ENCODE assay signal across 20 cellular contexts in the genomic region with DNA sequence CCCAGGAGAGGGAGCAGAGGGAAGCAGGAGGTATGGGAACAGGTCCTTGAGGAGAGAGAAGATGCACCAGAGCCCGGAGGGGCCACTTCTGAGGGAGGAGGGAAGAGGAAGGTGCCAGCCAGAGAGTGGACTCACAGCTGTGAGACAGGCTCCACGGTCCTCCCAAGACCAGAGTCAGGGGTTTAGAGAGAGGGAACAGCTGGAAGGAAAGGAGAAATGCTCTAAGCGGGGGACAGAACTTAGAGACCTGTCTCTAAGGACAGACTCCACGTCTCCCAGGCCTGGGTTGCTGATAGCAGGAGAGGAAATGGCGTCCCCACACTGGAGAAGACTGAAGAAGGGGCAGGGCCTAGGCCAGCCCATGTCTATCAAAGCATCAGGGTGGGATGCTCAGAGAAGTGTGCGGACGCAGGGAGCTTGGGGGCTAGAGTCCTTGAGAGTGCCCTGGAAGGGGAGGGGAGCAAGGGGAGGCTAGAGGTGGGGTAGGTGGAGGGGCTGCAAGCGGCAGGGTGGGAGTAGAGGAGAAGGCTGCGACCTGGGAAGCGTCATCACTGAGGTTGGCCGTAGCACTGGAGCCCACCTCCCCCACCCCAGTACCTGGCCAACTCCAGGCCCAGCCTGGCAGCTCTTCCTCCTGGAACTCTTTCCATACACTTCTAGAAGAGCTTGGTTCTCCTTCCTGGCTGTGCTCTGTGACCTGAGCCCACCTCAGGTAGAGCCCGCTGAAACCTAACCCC. TPM values are rescaled to one million over a fixed set of nuclear protein-coding genes. Genes with fewer than 3 reads are reported as not detected.
DNase-seq lines count a peak whose midpoint lies in the region; ATAC-seq and TF ChIP-seq lines count a peak whose summit lies in the region.
"Had no signal": no experiment of that assay in that cellular context is flagged by ENCODE, and none has a peak within 500 bp of the region (broad histone marks: within the 10 kb centered on the region; RNA-seq: fewer than 3 reads in every experiment).

No MANE protein-coding gene starts in this region.

- TF ChIP-seq POLR2A in body of pancreas (IDR thresholded peaks at IDR 0.05) = no peak

- peak overlapping the region; percentile 84 for H3K27ac ChIP-seq in DOHH2 (ENCODE audit: low read depth, low read length)
- no peak overlapping the region for H3K27ac ChIP-seq in OCI-LY1 (ENCODE audit: low read depth, low read length, poor library complexity, severe bottlenecking)
- no peak overlapping the region for H3K27ac ChIP-seq in body of pancreas
- no peak overlapping the region for H3K27ac ChIP-seq in neural progenitor cell
- H3K27ac ChIP-seq: colonic mucosa, suprapubic skin had no signal

- H3F3A ChIP-seq in DOHH2 (ENCODE audit: control insufficient read depth, insufficient read depth) = 0 out of 2 replicates have a peak, but pooled peaks cover 4% of the 10 kb centered on the region
- no peaks in the 10 kb centered on the region for H3F3A ChIP-seq in OCI-LY1 (ENCODE audit: insufficient read depth, low read length)
- H3F3A ChIP-seq in neural progenitor cell (ENCODE audit: low read depth) = peaks cover 9% of the 10 kb centered on the region

- H3K9me3 Mint-ChIP-seq in neural progenitor cell = peaks cover 4% of the 10 kb centered on the region
- H3K9me3 Mint-ChIP-seq: activated T-cell treated with anti-CD3 and anti-CD28 coated beads, Interleukin-2, amount 50 U/mL, for 72 hours had no signal

- no peaks in the 10 kb centered on the region for H3K36me3 Mint-ChIP-seq in neural progenitor cell

- 72 to 74% methylated on average over 12 of the region's 12 CpGs for WGBS in body of pancreas, 2 donors

- H3K27me3 ChIP-seq in DOHH2 (ENCODE audit: control insufficient read depth, low read length) (no peaks in the 10 kb centered on the region), OCI-LY1 (ENCODE audit: insufficient read depth, low read length) (no peaks in the 10 kb centered on the region), body of pancreas (no peaks in the 10 kb centered on the region), neural progenitor cell (peaks cover 67% of the 10 kb centered on the region)

- H3K4me1 Mint-ChIP-seq in neural progenitor cell = peaks cover 28% of the 10 kb centered on the region

- peak overlapping the region; percentile 96 for H3K4me2 ChIP-seq in DOHH2 (ENCODE audit: low read length)
- H3K4me2 ChIP-seq in OCI-LY1 (ENCODE audit: low read length) = peak overlapping the region; percentile 50; the same call in 1 of the 2 replicates
- no peak overlapping the region for H3K4me2 ChIP-seq in neural progenitor cell

- H3K9me2 ChIP-seq in DOHH2 (replicated peaks; ENCODE audit: control insufficient read depth, low read length) (no peaks in the 10 kb centered on the region), OCI-LY1 (ENCODE audit: low read depth, low read length) (no peaks in the 10 kb centered on the region)

- H3K79me2 ChIP-seq in DOHH2 (ENCODE audit: control insufficient read depth, low read length) (peaks cover 20% of the 10 kb centered on the region), OCI-LY1 (ENCODE audit: insufficient read depth, low read length) (no peaks in the 10 kb centered on the region), neural progenitor cell (ENCODE audit: low read depth) (no peaks in the 10 kb centered on the region)

- H3K9ac ChIP-seq in OCI-LY1 (ENCODE audit: low read length) = peak overlapping the region; percentile 10; the same call in 1 of the 2 replicates
- no peak overlapping the region for H3K9ac ChIP-seq in neural progenitor cell

- intact Hi-C loops in body of pancreas (cut with DNase I) = loop anchor here (5.0 kb wide), 1 partner anchor 190 kb away; no protein-coding TSS in a partner anchor

- H3K4me3 Mint-ChIP-seq in neural progenitor cell = no peak overlapping the region
- H3K4me3 Mint-ChIP-seq: activated T-cell treated with anti-CD3 and anti-CD28 coated beads, Interleukin-2, amount 50 U/mL, for 72 hours had no signal

- H3K27ac Mint-ChIP-seq in neural progenitor cell = no peak overlapping the region
- H3K27ac Mint-ChIP-seq: activated T-cell treated with anti-CD3 and anti-CD28 coated beads, Interleukin-2, amount 50 U/mL, for 72 hours; progenitor cell of endocrine pancreas had no signal

- H3K9me3 ChIP-seq in DOHH2 (ENCODE audit: control insufficient read depth, insufficient read depth, low read length) = no peaks in the 10 kb centered on the region
- no peaks in the 10 kb centered on the region for H3K9me3 ChIP-seq in OCI-LY1 (ENCODE audit: low read length)
- no peaks in the 10 kb centered on the region for H3K9me3 ChIP-seq in body of pancreas
- H3K9me3 ChIP-seq in neural progenitor cell (ENCODE audit: low read depth) = no peaks in the 10 kb centered on the region
- H3K9me3 ChIP-seq: colonic mucosa, suprapubic skin had no signal

- H2AFZ ChIP-seq in OCI-LY1 (ENCODE audit: low read length) (no peak overlapping the region), neural progenitor cell (replicated peaks) (no peak overlapping the region)

- H3K4me1 ChIP-seq in DOHH2 (ENCODE audit: control insufficient read depth, low read length) = peaks cover 78% of the 10 kb centered on the region
- peaks cover 45% of the 10 kb centered on the region for H3K4me1 ChIP-seq in OCI-LY1 (ENCODE audit: insufficient read depth, low read length, severe bottlenecking)
- peaks cover 11% of the 10 kb centered on the region for H3K4me1 ChIP-seq in body of pancreas
- peaks cover 16% of the 10 kb centered on the region for H3K4me1 ChIP-seq in neural progenitor cell

- DNase-seq in body of pancreas (no peak), dermis blood vessel endothelial cell (no peak), neural progenitor cell (ENCODE audit: low spot score) (no peak)
- DNase-seq: activated CD4-positive, alpha-beta T cell treated with anti-CD3 and anti-CD28 coated beads for 48 hours; activated T-cell treated with anti-CD3 and anti-CD28 coated beads, Interleukin-2, amount 50 U/mL, for 72 hours; AML-193; colonic mucosa; erythroblast; glutamatergic neuron; kidney glomerular epithelial cell; NCI-H1092; NK-92 treated with Interleukin-12 subunit alpha and Interleukin-12 subunit beta, amount 100 ng/mL, for 24 hours; stimulated activated CD4-positive, alpha-beta T cell treated with anti-CD3 and anti-CD28 coated beads, Interleukin-15, amount 100 ng/mL, for 24 hours had no signal

- H4K20me1 ChIP-seq in DOHH2 (ENCODE audit: control insufficient read depth, insufficient read depth, low read depth, low read length) (no peaks in the 10 kb centered on the region), OCI-LY1 (ENCODE audit: insufficient read depth, low read length) (no peaks in the 10 kb centered on the region), neural progenitor cell (ENCODE audit: low read depth) (no peaks in the 10 kb centered on the region)

- H3K36me3 ChIP-seq in DOHH2 (ENCODE audit: control insufficient read depth, low read length) = peaks cover 23% of the 10 kb centered on the region
- H3K36me3 ChIP-seq in OCI-LY1 (ENCODE audit: insufficient read depth, low read length) = no peaks in the 10 kb centered on the region
- H3K36me3 ChIP-seq in body of pancreas (replicated peaks in 1 of 2; ENCODE audit: insufficient read depth in 1 of 2, low read depth in 2 of 2) = no peaks in the 10 kb centered on the region
- H3K36me3 ChIP-seq in neural progenitor cell = no peaks in the 10 kb centered on the region
- H3K36me3 ChIP-seq: colonic mucosa, suprapubic skin had no signal

- TF ChIP-seq CTCF in DOHH2 (IDR thresholded peaks at IDR 0.05; ENCODE audit: low read depth, low read length, poor library complexity, severe bottlenecking) = no peak
- TF ChIP-seq CTCF in OCI-LY1 (IDR thresholded peaks at IDR 0.05; ENCODE audit: low read length) = no peak
- TF ChIP-seq CTCF in body of pancreas (IDR thresholded peaks at IDR 0.05) = no peak
- no peak for TF ChIP-seq CTCF in neural progenitor cell (IDR thresholded peaks at IDR 0.05)

- H3K27me3 Mint-ChIP-seq in neural progenitor cell (ENCODE audit: insufficient read depth, low read depth) = peaks cover 17% of the 10 kb centered on the region

- H3K4me3 ChIP-seq in DOHH2 (ENCODE audit: low read length) = peak overlapping the region; percentile 84
- H3K4me3 ChIP-seq in OCI-LY1 (ENCODE audit: low read depth, low read length, poor library complexity, severe bottlenecking) = peak overlapping the region; percentile 33
- no peak overlapping the region for H3K4me3 ChIP-seq in body of pancreas
- H3K4me3 ChIP-seq in neural progenitor cell = no peak overlapping the region
- H3K4me3 ChIP-seq: colonic mucosa, suprapubic skin had no signal

- peak; percentile 25 for ATAC-seq in GM18519 (IDR thresholded peaks at IDR 0.05; ENCODE audit: low FRiP score, unreplicated experiment)
- peak; percentile 17 for ATAC-seq in HG02610 (IDR thresholded peaks at IDR 0.05; ENCODE audit: unreplicated experiment)
- no peak for ATAC-seq in body of pancreas
- ATAC-seq in HG02973 (IDR thresholded peaks at IDR 0.05; ENCODE audit: unreplicated experiment) = no peak
- ATAC-seq: activated T-cell treated with anti-CD3 and anti-CD28 coated beads, Interleukin-2, amount 50 U/mL, for 72 hours had no signal

RNA-seq across cellular contexts. Expression of a gene that starts 25.6 kb away (rescaled TPM):
- total RNA-seq in body of pancreas = 1 to 10 TPM; 1.0 to 1.6 TPM
- total RNA-seq in dermis blood vessel endothelial cell = not detected in 2 replicates
- 0.31 TPM in 1 of 2 replicates, not detected in the other for total RNA-seq in neural progenitor cell (ENCODE audit: low replicate concordance)
- total RNA-seq: activated T-cell treated with anti-CD3 and anti-CD28 coated beads, Interleukin-2, amount 50 U/mL, for 72 hours had no signal

Comparison
In these comparisons a context has a peak if more than half of its experiments do, and no peak if none do; other contexts are left out.
1. H3K4me3 ChIP-seq: peak in DOHH2 (single experiment) and OCI-LY1 (single experiment); none in body of pancreas (0 of 2) and neural progenitor cell (single experiment).
2. ATAC-seq: peak in GM18519 (single experiment) and HG02610 (single experiment); none in body of pancreas (single experiment) and HG02973 (single experiment).